26 cellular contexts compared by ENCODE assay signal in genomic region chr14:28488658-28489057, GRCh38.
"Had no signal": no experiment of that assay in that cellular context is flagged by ENCODE, and none has a peak within 500 bp of the region (broad histone marks: within the 10 kb centered on the region; RNA-seq: fewer than 3 reads in every experiment).

No MANE protein-coding gene starts in this region.

- DNase-seq: cortex of kidney; effector memory CD8-positive, alpha-beta T cell; foreskin fibroblast; gastrocnemius medialis; heart left ventricle; left cardiac atrium; left lung; mesendoderm; naive thymus-derived CD8-positive, alpha-beta T cell; nephron progenitor cell; nucleus accumbens; posterior cingulate gyrus; psoas muscle; right cardiac atrium; spleen; stimulated activated CD4-positive, alpha-beta T cell treated with anti-CD3 and anti-CD28 coated beads, Interleukin-4, amount 100 ng/mL, for 4 hours; stimulated activated naive B cell treated with anti-CD40 and anti-IgM and Interleukin-4, amounts not matched to agents 10 μg/mL and 1 μg/mL and 100 μg/mL, for 72 hours; upper lobe of left lung had no signal

- H3K4me2 ChIP-seq: hepatocyte had no signal

- H3K27ac ChIP-seq: gastrocnemius medialis, heart left ventricle, hepatocyte, left lung, psoas muscle, skin epidermis, spleen, thoracic aorta, tibial nerve, upper lobe of left lung had no signal

- H3K4me1 ChIP-seq: gastrocnemius medialis, heart left ventricle, left lung, psoas muscle, spleen, tibial nerve, upper lobe of left lung had no signal

- H3K4me3 Mint-ChIP-seq: effector memory CD8-positive, alpha-beta T cell; naive thymus-derived CD8-positive, alpha-beta T cell; nephron progenitor cell; stimulated activated naive B cell treated with anti-CD40 and anti-IgM and Interleukin-4, amounts not matched to agents 10 μg/mL and 1 μg/mL and 100 μg/mL, for 72 hours; stimulated activated naive CD8-positive, alpha-beta T cell treated with anti-CD3 and anti-CD28 coated beads, Interleukin-15, Interleukin-2, amounts not matched to agents 100 ng/mL and 50 ng/mL, for 24 hours had no signal

- H3K4me3 ChIP-seq: gastrocnemius medialis, heart left ventricle, hepatocyte, left lung, psoas muscle, skin epidermis, spleen, thoracic aorta, tibial nerve, upper lobe of left lung had no signal

- ATAC-seq: effector memory CD8-positive, alpha-beta T cell; gastrocnemius medialis; heart left ventricle; left cardiac atrium; left lung; naive thymus-derived CD8-positive, alpha-beta T cell; psoas muscle; right cardiac atrium; stimulated activated naive B cell treated with anti-CD40 and anti-IgM and Interleukin-4, amounts not matched to agents 10 μg/mL and 1 μg/mL and 100 μg/mL, for 72 hours had no signal

- FAIRE-seq: endometrium, islet of Langerhans, urothelium cell line had no signal

- H2AFZ ChIP-seq: hepatocyte had no signal

- H3K27ac Mint-ChIP-seq: effector memory CD8-positive, alpha-beta T cell; naive thymus-derived CD8-positive, alpha-beta T cell; nephron progenitor cell; stimulated activated naive B cell treated with anti-CD40 and anti-IgM and Interleukin-4, amounts not matched to agents 10 μg/mL and 1 μg/mL and 100 μg/mL, for 72 hours; stimulated activated naive CD8-positive, alpha-beta T cell treated with anti-CD3 and anti-CD28 coated beads, Interleukin-15, Interleukin-2, amounts not matched to agents 100 ng/mL and 50 ng/mL, for 24 hours had no signal

- H3K27me3 Mint-ChIP-seq: effector memory CD8-positive, alpha-beta T cell; naive thymus-derived CD8-positive, alpha-beta T cell; stimulated activated naive B cell treated with anti-CD40 and anti-IgM and Interleukin-4, amounts not matched to agents 10 μg/mL and 1 μg/mL and 100 μg/mL, for 72 hours; stimulated activated naive CD8-positive, alpha-beta T cell treated with anti-CD3 and anti-CD28 coated beads, Interleukin-15, Interleukin-2, amounts not matched to agents 100 ng/mL and 50 ng/mL, for 24 hours had no signal

- H3K27me3 ChIP-seq: gastrocnemius medialis, heart left ventricle, hepatocyte, left lung, spleen, tibial nerve, upper lobe of left lung had no signal

- H3K9me3 Mint-ChIP-seq: nephron progenitor cell; stimulated activated naive B cell treated with anti-CD40 and anti-IgM and Interleukin-4, amounts not matched to agents 10 μg/mL and 1 μg/mL and 100 μg/mL, for 72 hours had no signal

- H3K36me3 ChIP-seq: gastrocnemius medialis, heart left ventricle, left lung, spleen, thoracic aorta, tibial nerve, upper lobe of left lung had no signal

- H3K79me2 ChIP-seq: hepatocyte had no signal

- H3K4me1 Mint-ChIP-seq: naive thymus-derived CD8-positive, alpha-beta T cell; nephron progenitor cell; stimulated activated naive B cell treated with anti-CD40 and anti-IgM and Interleukin-4, amounts not matched to agents 10 μg/mL and 1 μg/mL and 100 μg/mL, for 72 hours had no signal

- H3K36me3 Mint-ChIP-seq: stimulated activated naive B cell treated with anti-CD40 and anti-IgM and Interleukin-4, amounts not matched to agents 10 μg/mL and 1 μg/mL and 100 μg/mL, for 72 hours had no signal

- H3K9me3 ChIP-seq: gastrocnemius medialis, heart left ventricle, left lung, psoas muscle, thoracic aorta, tibial nerve, upper lobe of left lung had no signal
